In genomic region chr14:55249423-55249822, GRCh38 we compare ENCODE assay signal across 1 cellular context.
TF ChIP-seq lines count a peak whose summit lies in the region.

No MANE protein-coding gene starts in this region.

TF ChIP-seq in K562, 482 proteins besides CTCF, POLR2A, EP300 and RAD21 (continued from another document):
- TF ChIP-seq ETS2 (tag; IDR thresholded peaks at IDR 0.05; ENCODE audit: borderline replicate concordance, poor library complexity, severe bottlenecking) (no peak), DACH1 (IDR thresholded peaks at IDR 0.05; ENCODE audit: partially characterized antibody) (peak; percentile 11)
